ENCODE assay signal across 1 cellular context in the genomic region with DNA sequence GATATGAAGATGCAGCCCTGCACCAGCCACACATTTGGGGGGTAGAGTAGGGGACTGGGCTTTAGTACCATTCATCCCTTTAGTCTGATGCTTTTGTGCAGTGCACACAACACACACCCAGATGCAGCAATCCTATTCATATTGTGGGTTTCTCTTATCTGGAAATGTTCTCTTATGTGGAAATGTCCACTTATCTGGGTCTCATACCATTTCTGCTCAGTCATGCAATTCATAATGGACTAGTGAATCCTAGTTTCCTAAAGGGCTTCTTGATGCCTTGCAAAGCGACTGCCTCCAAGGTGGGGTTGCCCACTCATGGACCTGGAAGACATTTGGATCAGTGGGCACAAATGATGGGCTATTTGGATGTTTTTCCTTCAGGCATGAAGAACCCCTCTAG.
TF ChIP-seq lines count a peak whose summit lies in the region.

No MANE protein-coding gene starts in this region.

TF ChIP-seq in IMR-90, 13 proteins besides CTCF, POLR2A, EP300 and RAD21 (continued from another document):
- TF ChIP-seq, protein P1, sequence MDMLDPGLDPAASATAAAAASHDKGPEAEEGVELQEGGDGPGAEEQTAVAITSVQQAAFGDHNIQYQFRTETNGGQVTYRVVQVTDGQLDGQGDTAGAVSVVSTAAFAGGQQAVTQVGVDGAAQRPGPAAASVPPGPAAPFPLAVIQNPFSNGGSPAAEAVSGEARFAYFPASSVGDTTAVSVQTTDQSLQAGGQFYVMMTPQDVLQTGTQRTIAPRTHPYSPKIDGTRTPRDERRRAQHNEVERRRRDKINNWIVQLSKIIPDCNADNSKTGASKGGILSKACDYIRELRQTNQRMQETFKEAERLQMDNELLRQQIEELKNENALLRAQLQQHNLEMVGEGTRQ (IDR thresholded peaks at IDR 0.05; ENCODE audit: low read depth, low read length), result no peak
- TF ChIP-seq MXI1 (IDR thresholded peaks at IDR 0.05; ENCODE audit: borderline replicate concordance, low read depth, low read length), result no peak
- TF ChIP-seq, protein P2, sequence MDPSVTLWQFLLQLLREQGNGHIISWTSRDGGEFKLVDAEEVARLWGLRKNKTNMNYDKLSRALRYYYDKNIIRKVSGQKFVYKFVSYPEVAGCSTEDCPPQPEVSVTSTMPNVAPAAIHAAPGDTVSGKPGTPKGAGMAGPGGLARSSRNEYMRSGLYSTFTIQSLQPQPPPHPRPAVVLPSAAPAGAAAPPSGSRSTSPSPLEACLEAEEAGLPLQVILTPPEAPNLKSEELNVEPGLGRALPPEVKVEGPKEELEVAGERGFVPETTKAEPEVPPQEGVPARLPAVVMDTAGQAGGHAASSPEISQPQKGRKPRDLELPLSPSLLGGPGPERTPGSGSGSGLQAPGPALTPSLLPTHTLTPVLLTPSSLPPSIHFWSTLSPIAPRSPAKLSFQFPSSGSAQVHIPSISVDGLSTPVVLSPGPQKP (IDR thresholded peaks at IDR 0.05; ENCODE audit: borderline replicate concordance, low read depth, low read length), result no peak
- no peak for TF ChIP-seq RCOR1 (IDR thresholded peaks at IDR 0.05; ENCODE audit: insufficient replicate concordance, low read length)
- no peak for TF ChIP-seq BHLHE40 (IDR thresholded peaks at IDR 0.05; ENCODE audit: low read depth, low read length)
- TF ChIP-seq FOS (IDR thresholded peaks at IDR 0.05; ENCODE audit: low read depth, low read length), result no peak
